In genomic region chr3:183100376-183100775, GRCh38 we compare ENCODE assay signal across 9 cellular contexts. TPM values are rescaled to one million over a fixed set of nuclear protein-coding genes. Genes with fewer than 3 reads are reported as not detected.
A peak's percentile ranks its signal among the peaks of the same experiment; 100 is the strongest.
DNase-seq lines count a peak whose midpoint lies in the region; ATAC-seq and TF ChIP-seq lines count a peak whose summit lies in the region.
"Had no signal": no experiment of that assay in that cellular context is flagged by ENCODE, and none has a peak within 500 bp of the region (broad histone marks: within the 10 kb centered on the region; RNA-seq: fewer than 3 reads in every experiment).

No MANE protein-coding gene starts in this region.

- peaks cover 39% of the 10 kb centered on the region for H3K4me1 Mint-ChIP-seq in activated naive CD4-positive, alpha-beta T cell treated with anti-CD3 and anti-CD28 coated beads, Interleukin-2, amount 50 U/mL, for 24 hours
- peaks cover 22% of the 10 kb centered on the region for H3K4me1 Mint-ChIP-seq in activated T-helper 2 cell treated with anti-CD3 and anti-CD28 coated beads, Interferon-gamma antibody, Interleukin-2, Interleukin-4, amounts not matched to agents 10 μg/mL and 5 μg/mL and 100 μg/mL, durations not matched to agents 14 hours and 24 hours and 36 hours (ENCODE audit: low read depth)

- TF ChIP-seq EP300 in transverse colon (IDR thresholded peaks at IDR 0.05; ENCODE audit: low read depth): no peak

- in situ Hi-C loops in transverse colon (cut with MboI; ENCODE audit: low pct_ligation_motif_present in 1 of 4, low pct_unique_long_range_greater_than_20kb in 1 of 4, low sequenced_read_pairs in 3 of 4): no loop called here

- no peaks in the 10 kb centered on the region for H3K9me3 Mint-ChIP-seq in activated naive CD4-positive, alpha-beta T cell treated with anti-CD3 and anti-CD28 coated beads, Interleukin-2, amount 50 U/mL, for 24 hours
- H3K9me3 Mint-ChIP-seq in activated naive CD4-positive, alpha-beta T cell treated with anti-CD3 and anti-CD28 coated beads, Interleukin-2, amount 50 U/mL, for 72 hours: no peaks in the 10 kb centered on the region
- H3K9me3 Mint-ChIP-seq in activated T-helper 2 cell treated with anti-CD3 and anti-CD28 coated beads, Interferon-gamma antibody, Interleukin-2, Interleukin-4, amounts not matched to agents 10 μg/mL and 5 μg/mL and 100 μg/mL, durations not matched to agents 14 hours and 24 hours and 36 hours: no peaks in the 10 kb centered on the region

- no peak overlapping the region for H3K9ac ChIP-seq in colonic mucosa (ENCODE audit: low read depth in 2 of 2, low read length in 2 of 2)

- H3K4me3 Mint-ChIP-seq in activated naive CD4-positive, alpha-beta T cell treated with anti-CD3 and anti-CD28 coated beads, Interleukin-2, amount 50 U/mL, for 24 hours: no peak overlapping the region
- no peak overlapping the region for H3K4me3 Mint-ChIP-seq in activated T-helper 2 cell treated with anti-CD3 and anti-CD28 coated beads, Interferon-gamma antibody, Interleukin-2, Interleukin-4, amounts not matched to agents 10 μg/mL and 5 μg/mL and 100 μg/mL, durations not matched to agents 14 hours and 24 hours and 36 hours (ENCODE audit: low read depth)

- H3K36me3 ChIP-seq in lower lobe of right lung (peaks cover 7% of the 10 kb centered on the region), transverse colon (no peaks in the 10 kb centered on the region), colonic mucosa (no peaks in the 10 kb centered on the region)
- H3K36me3 ChIP-seq in effector memory CD4-positive, alpha-beta T cell (ENCODE audit: control insufficient read depth, insufficient read depth, low read length): no peaks in the 10 kb centered on the region

- H3K27ac ChIP-seq in lower lobe of right lung (peak overlapping the region; percentile 89), transverse colon (peak overlapping the region in 3 of 4 donors; percentile 87 to 96 (median 90)), colonic mucosa (no peak overlapping the region)
- H3K27ac ChIP-seq in effector memory CD4-positive, alpha-beta T cell (ENCODE audit: insufficient read depth, low read length, poor library complexity, severe bottlenecking): no peak overlapping the region

- DNase-seq in activated naive CD4-positive, alpha-beta T cell treated with anti-CD3 and anti-CD28 coated beads, Interleukin-2, amount 50 U/mL, for 72 hours (ENCODE audit: low spot score in 2 of 2): no peak
- no peak for DNase-seq in activated T-helper 2 cell treated with anti-CD3 and anti-CD28 coated beads, Interferon-gamma antibody, Interleukin-2, Interleukin-4, amounts not matched to agents 10 μg/mL and 5 μg/mL and 100 μg/mL, durations not matched to agents 14 hours and 24 hours and 36 hours (ENCODE audit: low spot score)
- no peak for DNase-seq in lower lobe of right lung
- DNase-seq in transverse colon: no peak
- no peak for DNase-seq in posterior vena cava (ENCODE audit: low spot score)
- DNase-seq in effector memory CD4-positive, alpha-beta T cell: no peak
- DNase-seq in colonic mucosa: no peak

- ATAC-seq in activated naive CD4-positive, alpha-beta T cell treated with anti-CD3 and anti-CD28 coated beads, Interleukin-2, amount 50 U/mL, for 72 hours: no peak
- peak in 1 of 2 donors; percentile 3 for ATAC-seq in lower lobe of right lung
- ATAC-seq: Right ventricle myocardium inferior had no signal

- H3K9me3 ChIP-seq in lower lobe of right lung: no peaks in the 10 kb centered on the region
- H3K9me3 ChIP-seq in transverse colon: no peaks in the 10 kb centered on the region
- H3K9me3 ChIP-seq in effector memory CD4-positive, alpha-beta T cell (ENCODE audit: control insufficient read depth, low read length): no peaks in the 10 kb centered on the region
- no peaks in the 10 kb centered on the region for H3K9me3 ChIP-seq in colonic mucosa

- WGBS in transverse colon (ENCODE audit: low coverage in 1 of 2), 2 donors: 54 to 76% methylated on average over 3 to 6 of the region's 6 CpGs

- no peaks in the 10 kb centered on the region for H3K27me3 Mint-ChIP-seq in activated naive CD4-positive, alpha-beta T cell treated with anti-CD3 and anti-CD28 coated beads, Interleukin-2, amount 50 U/mL, for 24 hours
- no peaks in the 10 kb centered on the region for H3K27me3 Mint-ChIP-seq in activated T-helper 2 cell treated with anti-CD3 and anti-CD28 coated beads, Interferon-gamma antibody, Interleukin-2, Interleukin-4, amounts not matched to agents 10 μg/mL and 5 μg/mL and 100 μg/mL, durations not matched to agents 14 hours and 24 hours and 36 hours (ENCODE audit: low read depth)

- intact Hi-C loops in activated T-helper 2 cell treated with anti-CD3 and anti-CD28 coated beads, Interferon-gamma antibody, Interleukin-2, Interleukin-4, amounts not matched to agents 10 μg/mL and 5 μg/mL and 100 μg/mL, durations not matched to agents 14 hours and 24 hours and 36 hours (cut with micrococcal nuclease): no loop called here
- intact Hi-C loops in lower lobe of right lung (cut with DNase I): no loop called here
- intact Hi-C loops in transverse colon (cut with DNase I; ENCODE audit: low total_unique reads): no loop called here
- intact Hi-C loops in posterior vena cava (cut with DNase I): no loop called here
- intact Hi-C loops in colonic mucosa (cut with DNase I): no loop called here

- no peaks in the 10 kb centered on the region for H3K27me3 ChIP-seq in lower lobe of right lung (ENCODE audit: low read depth)
- no peaks in the 10 kb centered on the region for H3K27me3 ChIP-seq in transverse colon
- H3K27me3 ChIP-seq in effector memory CD4-positive, alpha-beta T cell (replicated peaks; ENCODE audit: control insufficient read depth, insufficient read depth, low read length, poor library complexity, severe bottlenecking): no peaks in the 10 kb centered on the region
- no peaks in the 10 kb centered on the region for H3K27me3 ChIP-seq in colonic mucosa

- H3K4me3 ChIP-seq in lower lobe of right lung (no peak overlapping the region), transverse colon (no peak overlapping the region), colonic mucosa (no peak overlapping the region)
- H3K4me3 ChIP-seq in effector memory CD4-positive, alpha-beta T cell (ENCODE audit: insufficient read depth, low read depth, low read length, poor library complexity, severe bottlenecking): no peak overlapping the region

- peak overlapping the region; percentile 65 for H3K27ac Mint-ChIP-seq in activated naive CD4-positive, alpha-beta T cell treated with anti-CD3 and anti-CD28 coated beads, Interleukin-2, amount 50 U/mL, for 24 hours
- H3K27ac Mint-ChIP-seq in activated naive CD4-positive, alpha-beta T cell treated with anti-CD3 and anti-CD28 coated beads, Interleukin-2, amount 50 U/mL, for 72 hours: peak overlapping the region in 1 of 2 donors; percentile 91
- H3K27ac Mint-ChIP-seq in activated T-helper 2 cell treated with anti-CD3 and anti-CD28 coated beads, Interferon-gamma antibody, Interleukin-2, Interleukin-4, amounts not matched to agents 10 μg/mL and 5 μg/mL and 100 μg/mL, durations not matched to agents 14 hours and 24 hours and 36 hours: peak overlapping the region; percentile 10

- no peak for TF ChIP-seq POLR2A in transverse colon (IDR thresholded peaks at IDR 0.05)

- H3K36me3 Mint-ChIP-seq in activated naive CD4-positive, alpha-beta T cell treated with anti-CD3 and anti-CD28 coated beads, Interleukin-2, amount 50 U/mL, for 24 hours: peaks cover 2% of the 10 kb centered on the region
- H3K36me3 Mint-ChIP-seq in activated naive CD4-positive, alpha-beta T cell treated with anti-CD3 and anti-CD28 coated beads, Interleukin-2, amount 50 U/mL, for 72 hours: peaks cover 6 to 13% of the 10 kb centered on the region in 2 donors
- H3K36me3 Mint-ChIP-seq in activated T-helper 2 cell treated with anti-CD3 and anti-CD28 coated beads, Interferon-gamma antibody, Interleukin-2, Interleukin-4, amounts not matched to agents 10 μg/mL and 5 μg/mL and 100 μg/mL, durations not matched to agents 14 hours and 24 hours and 36 hours (ENCODE audit: low read depth): peaks cover 21% of the 10 kb centered on the region

- peaks cover 27% of the 10 kb centered on the region for H3K4me1 ChIP-seq in lower lobe of right lung
- peaks cover 6 to 20% (median 16%) of the 10 kb centered on the region in 4 donors for H3K4me1 ChIP-seq in transverse colon
- peaks cover 8% of the 10 kb centered on the region for H3K4me1 ChIP-seq in effector memory CD4-positive, alpha-beta T cell (ENCODE audit: control insufficient read depth, insufficient read depth, low read length, poor library complexity, severe bottlenecking)
- H3K4me1 ChIP-seq in colonic mucosa: peaks cover 3% of the 10 kb centered on the region

- TF ChIP-seq CTCF in lower lobe of right lung (IDR thresholded peaks at IDR 0.05) (no peak), transverse colon (IDR thresholded peaks at IDR 0.05) (no peak), colonic mucosa (IDR thresholded peaks at IDR 0.05) (no peak)

RNA-seq across cellular contexts. Expression of gene MCCC1, which starts 1.1 kb away (rescaled TPM):
- total RNA-seq in activated naive CD4-positive, alpha-beta T cell treated with anti-CD3 and anti-CD28 coated beads, Interleukin-2, amount 50 U/mL, for 72 hours: 10 to 100 TPM; 27.2 to 30.9 TPM
- total RNA-seq in activated T-helper 2 cell treated with anti-CD3 and anti-CD28 coated beads, Interferon-gamma antibody, Interleukin-2, Interleukin-4, amounts not matched to agents 10 μg/mL and 5 μg/mL and 100 μg/mL, durations not matched to agents 14 hours and 24 hours and 36 hours: 25.8 and 31.2 TPM in 2 replicates
- total RNA-seq in lower lobe of right lung (49.9 TPM), transverse colon (10 to 100 TPM in 3 of 4 donors, 1 to 10 TPM in 1; 1.5 to 64.3 (median 19.9) TPM), posterior vena cava (10 to 100 TPM; 15.7 to 16.5 TPM), colonic mucosa (10 to 100 TPM; 24.9 to 27.2 TPM)

Comparison
In these comparisons a context has a peak if more than half of its experiments do, and no peak if none do; other contexts are left out.
1. H3K27ac ChIP-seq: peak in lower lobe of right lung (single experiment) and transverse colon (3 of 4); none in effector memory CD4-positive, alpha-beta T cell (single experiment) and colonic mucosa (single experiment).